11 cellular contexts compared by ENCODE assay signal in the genomic region with DNA sequence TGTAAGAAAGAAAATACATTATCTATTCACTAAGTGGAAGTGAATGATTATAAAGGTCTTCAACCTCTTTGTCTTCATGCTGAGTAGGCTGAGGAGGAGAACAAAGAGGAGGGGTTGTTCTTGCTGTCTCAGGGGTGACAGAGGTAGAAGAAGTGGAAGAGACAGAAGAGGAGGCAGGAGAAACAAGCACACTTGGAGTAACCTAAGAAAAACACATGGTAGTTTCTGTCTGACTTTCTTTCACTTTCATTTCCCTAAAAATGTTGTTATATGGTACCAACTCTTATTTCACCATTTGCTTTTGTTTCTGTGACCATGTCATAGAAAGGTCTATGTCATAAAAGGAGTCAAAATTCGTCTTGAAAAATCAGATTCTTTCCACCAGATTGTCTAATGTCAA.
DNase-seq lines count a peak whose midpoint lies in the region; ATAC-seq and TF ChIP-seq lines count a peak whose summit lies in the region.
"Had no signal": no experiment of that assay in that cellular context is flagged by ENCODE, and none has a peak within 500 bp of the region (broad histone marks: within the 10 kb centered on the region; RNA-seq: fewer than 3 reads in every experiment).

No MANE protein-coding gene starts in this region.

- H3K9ac ChIP-seq in BLaER1 (no peak overlapping the region), PC-3 (ENCODE audit: low read length) (no peak overlapping the region)

- H3K9me2 ChIP-seq in PC-3 (replicated peaks; ENCODE audit: low read length) = no peaks in the 10 kb centered on the region

- no peak overlapping the region for H3K4me3 ChIP-seq in BLaER1
- no peak overlapping the region for H3K4me3 ChIP-seq in PC-3 (ENCODE audit: low read length)
- H3K4me3 ChIP-seq: thoracic aorta had no signal

- peak; percentile 99 for ATAC-seq in GM19395 (IDR thresholded peaks at IDR 0.05; ENCODE audit: unreplicated experiment)
- peak; percentile 98 for ATAC-seq in HG03095 (IDR thresholded peaks at IDR 0.05; ENCODE audit: unreplicated experiment)
- ATAC-seq in PC-3 = no peak

- H4K20me1 ChIP-seq in BLaER1 (no peaks in the 10 kb centered on the region), PC-3 (ENCODE audit: low read length) (no peaks in the 10 kb centered on the region)

- H3K4me1 ChIP-seq in BLaER1 = peaks cover 11% of the 10 kb centered on the region
- H3K4me1 ChIP-seq in PC-3 (ENCODE audit: insufficient read depth, low read length) = no peaks in the 10 kb centered on the region

- H3K79me2 ChIP-seq in PC-3 (ENCODE audit: low read length) = no peaks in the 10 kb centered on the region

- DNase-seq in PC-3 = no peak
- DNase-seq in NCI-H2029 (lab: John Stamatoyannopoulos, UW) = no peak
- no peak for DNase-seq in D341Med (ENCODE audit: low spot score)
- DNase-seq in DMS79 (lab: John Stamatoyannopoulos, UW) = no peak
- DNase-seq in activated CD4-positive, alpha-beta T cell treated with anti-CD3 and anti-CD28 coated beads for 4 hours = no peak
- DNase-seq: activated T-cell treated with anti-CD3 and anti-CD28 coated beads, Interleukin-2, amount 50 U/mL, for 24 hours; NCI-H1694 had no signal

- intact Hi-C loops in PC-3 (cut with micrococcal nuclease) = no loop called here

- H3K9me3 ChIP-seq in BLaER1 = no peaks in the 10 kb centered on the region
- H3K9me3 ChIP-seq in PC-3 (ENCODE audit: low read length) = no peaks in the 10 kb centered on the region
- H3K9me3 ChIP-seq: thoracic aorta had no signal

- no peaks in the 10 kb centered on the region for H3K27me3 ChIP-seq in BLaER1
- H3K27me3 ChIP-seq in PC-3 (ENCODE audit: low read length) = no peaks in the 10 kb centered on the region

- no peaks in the 10 kb centered on the region for H3K36me3 ChIP-seq in BLaER1
- H3K36me3 ChIP-seq in PC-3 (ENCODE audit: low read depth, low read length) = no peaks in the 10 kb centered on the region
- H3K36me3 ChIP-seq: thoracic aorta had no signal

- H3F3A ChIP-seq in PC-3 (ENCODE audit: low read length, unreplicated experiment) = no peaks in the 10 kb centered on the region

- no peak for TF ChIP-seq CTCF in PC-3 (conservative IDR thresholded peaks at IDR 0.05; ENCODE audit: low read depth, low read length)

- POLR2A ChIA-PET in PC-3 (lab: Charles Lee; ENCODE audit: unreplicated experiment) = no interaction called here

- CTCF ChIA-PET in PC-3 (lab: Charles Lee) = no interaction called here

- 0 out of 2 replicates have a peak overlapping the region, but pooled peaks have one; percentile 30 for H2AFZ ChIP-seq in PC-3 (ENCODE audit: low read length)

- H3K27ac ChIP-seq in BLaER1 (peak overlapping the region; percentile 43; the same call in 1 of the 2 replicates), PC-3 (ENCODE audit: low read length) (no peak overlapping the region)
- H3K27ac ChIP-seq: thoracic aorta had no signal

- no TSS peak for BruUV-seq in PC-3 (replicated peaks; lab: Mats Ljungman, UMichigan)

- H3K4me2 ChIP-seq in BLaER1 = peak overlapping the region; percentile 39
- no peak overlapping the region for H3K4me2 ChIP-seq in PC-3 (ENCODE audit: low read length)
